1 cellular context compared by ENCODE assay signal in genomic region chr13:113150545-113151365, GRCh38.
A peak's percentile ranks its signal among the peaks of the same experiment; 100 is the strongest.
TF ChIP-seq lines count a peak whose summit lies in the region.

No MANE protein-coding gene starts in this region.

TF ChIP-seq in HepG2, 621 proteins besides CTCF, POLR2A, EP300 and RAD21 (continues in another document):
- TF ChIP-seq PRMT3 (CRISPR knock-in tag; IDR thresholded peaks at IDR 0.05; ENCODE audit: borderline replicate concordance, low read depth) (no peak), KLF11 (CRISPR knock-in tag; IDR thresholded peaks at IDR 0.05) (no peak), ZNF407 (CRISPR knock-in tag; IDR thresholded peaks at IDR 0.05; ENCODE audit: not compliant biosample characterization) (no peak), HOXA7 (CRISPR knock-in tag; IDR thresholded peaks at IDR 0.05) (no peak), FOXM1 (CRISPR knock-in tag; IDR thresholded peaks at IDR 0.05) (no peak), HNRNPLL (IDR thresholded peaks at IDR 0.05; ENCODE audit: low read depth, low read length, poor library complexity, severe bottlenecking) (no peak), ARID3A (IDR thresholded peaks at IDR 0.05; ENCODE audit: low read depth, low read length) (no peak), ZNF709 (CRISPR knock-in tag; IDR thresholded peaks at IDR 0.05) (no peak), ZNF263 (CRISPR knock-in tag; IDR thresholded peaks at IDR 0.05) (no peak), SMYD3 (CRISPR knock-in tag; IDR thresholded peaks at IDR 0.05) (no peak), FOXK1 (CRISPR knock-in tag; IDR thresholded peaks at IDR 0.05; ENCODE audit: borderline replicate concordance, low read depth) (no peak), SCMH1 (CRISPR knock-in tag; IDR thresholded peaks at IDR 0.05; ENCODE audit: borderline replicate concordance) (no peak), PLSCR1 (CRISPR knock-in tag; IDR thresholded peaks at IDR 0.05; ENCODE audit: borderline replicate concordance) (no peak), MTERF4 (CRISPR knock-in tag; IDR thresholded peaks at IDR 0.05) (no peak), ZBTB1 (CRISPR knock-in tag; IDR thresholded peaks at IDR 0.05; ENCODE audit: borderline replicate concordance) (no peak), HMG20B (CRISPR knock-in tag; conservative IDR thresholded peaks at IDR 0.05) (no peak), ZBTB38 (CRISPR knock-in tag; IDR thresholded peaks at IDR 0.05) (peak; percentile 50; the same call in 1 of the 2 replicates), NFRKB (IDR thresholded peaks at IDR 0.05) (no peak), DNMT3B (CRISPR knock-in tag; conservative IDR thresholded peaks at IDR 0.05) (no peak), ZSCAN9 (CRISPR knock-in tag; IDR thresholded peaks at IDR 0.05; ENCODE audit: borderline replicate concordance) (no peak), ZNF441 (CRISPR knock-in tag; IDR thresholded peaks at IDR 0.05; ENCODE audit: borderline replicate concordance) (no peak), HNF4A (CRISPR knock-in tag; IDR thresholded peaks at IDR 0.05) (no peak), ZNF12 (CRISPR knock-in tag; IDR thresholded peaks at IDR 0.05) (no peak), ZNF512B (CRISPR knock-in tag; IDR thresholded peaks at IDR 0.05; ENCODE audit: borderline replicate concordance) (no peak), ZFP41 (CRISPR knock-in tag; IDR thresholded peaks at IDR 0.05; ENCODE audit: borderline replicate concordance) (no peak), MAFF (IDR thresholded peaks at IDR 0.05; ENCODE audit: low read depth, low read length) (no peak), GRHL1 (CRISPR knock-in tag; conservative IDR thresholded peaks at IDR 0.05) (no peak), NFKB2 (CRISPR knock-in tag; IDR thresholded peaks at IDR 0.05; ENCODE audit: borderline replicate concordance) (no peak; the same call in 1 of the 2 replicates), DZIP1 (CRISPR knock-in tag; IDR thresholded peaks at IDR 0.05) (no peak), MXD4 (CRISPR knock-in tag; IDR thresholded peaks at IDR 0.05) (no peak), IKZF5 (CRISPR knock-in tag; IDR thresholded peaks at IDR 0.05) (no peak), YEATS4 (CRISPR knock-in tag; IDR thresholded peaks at IDR 0.05; ENCODE audit: borderline replicate concordance) (no peak), ZNF660 (CRISPR knock-in tag; IDR thresholded peaks at IDR 0.05; ENCODE audit: borderline replicate concordance, low read depth) (no peak), REL (CRISPR knock-in tag; conservative IDR thresholded peaks at IDR 0.05) (no peak)
